ENCODE assay signal across 13 cellular contexts in genomic region chr6:64084201-64084663, GRCh38.
"Had no signal": no experiment of that assay in that cellular context is flagged by ENCODE, and none has a peak within 500 bp of the region (broad histone marks: within the 10 kb centered on the region; RNA-seq: fewer than 3 reads in every experiment).

No MANE protein-coding gene starts in this region.

- H3K9me3 ChIP-seq: tibial nerve had no signal

- H3K27me3 ChIP-seq: heart right ventricle, tibial nerve had no signal

- ATAC-seq: activated CD8-positive, alpha-beta T cell treated with anti-CD3 and anti-CD28 coated beads, Interleukin-2, amount 10 ng/mL, durations not matched to agents 7 days and 5 days; activated naive CD4-positive, alpha-beta T cell treated with anti-CD3 and anti-CD28 coated beads, Interleukin-2, amount 50 U/mL, for 72 hours; heart right ventricle; naive thymus-derived CD8-positive, alpha-beta T cell; stimulated activated naive B cell treated with anti-CD40 and anti-IgM and Interleukin-4, amounts not matched to agents 10 μg/mL and 1 μg/mL and 100 μg/mL, for 72 hours had no signal

- H3K4me3 Mint-ChIP-seq: activated B cell treated with CpG ODN at 0.5 μM for 24 hours; activated CD4-positive, alpha-beta T cell treated with anti-CD3 and anti-CD28 coated beads, Interleukin-2, amount 10 ng/mL, durations not matched to agents 24 days and 14 days; activated CD8-positive, alpha-beta T cell treated with anti-CD3 and anti-CD28 coated beads, Interleukin-2, amount 10 ng/mL, durations not matched to agents 7 days and 5 days; naive thymus-derived CD8-positive, alpha-beta T cell; stimulated activated naive B cell treated with anti-CD40 and anti-IgM and Interleukin-4, amounts not matched to agents 10 μg/mL and 1 μg/mL and 100 μg/mL, for 72 hours had no signal

- H3K4me1 ChIP-seq: heart right ventricle, tibial nerve had no signal

- H3K9me3 Mint-ChIP-seq: activated CD4-positive, alpha-beta T cell treated with anti-CD3 and anti-CD28 coated beads, Interleukin-2, amount 10 ng/mL, durations not matched to agents 24 days and 14 days had no signal

- H3K27ac ChIP-seq: heart right ventricle, tibial nerve had no signal

- H3K4me3 ChIP-seq: heart right ventricle, tibial nerve had no signal

- H3K4me1 Mint-ChIP-seq: activated B cell treated with CpG ODN at 0.5 μM for 24 hours; activated CD4-positive, alpha-beta T cell treated with anti-CD3 and anti-CD28 coated beads, Interleukin-2, amount 10 ng/mL, durations not matched to agents 24 days and 14 days; naive thymus-derived CD8-positive, alpha-beta T cell; stimulated activated naive B cell treated with anti-CD40 and anti-IgM and Interleukin-4, amounts not matched to agents 10 μg/mL and 1 μg/mL and 100 μg/mL, for 72 hours had no signal

- H3K36me3 Mint-ChIP-seq: activated naive CD4-positive, alpha-beta T cell treated with anti-CD3 and anti-CD28 coated beads, Interleukin-2, amount 50 U/mL, for 72 hours; naive thymus-derived CD8-positive, alpha-beta T cell; stimulated activated naive B cell treated with anti-CD40 and anti-IgM and Interleukin-4, amounts not matched to agents 10 μg/mL and 1 μg/mL and 100 μg/mL, for 72 hours had no signal

- H3K27ac Mint-ChIP-seq: activated B cell treated with CpG ODN at 0.5 μM for 24 hours; activated CD4-positive, alpha-beta T cell treated with anti-CD3 and anti-CD28 coated beads, Interleukin-2, amount 10 ng/mL, durations not matched to agents 24 days and 14 days; activated CD8-positive, alpha-beta T cell treated with anti-CD3 and anti-CD28 coated beads, Interleukin-2, amount 10 ng/mL, durations not matched to agents 7 days and 5 days; activated naive CD4-positive, alpha-beta T cell treated with anti-CD3 and anti-CD28 coated beads, Interleukin-2, amount 50 U/mL, for 72 hours; naive thymus-derived CD8-positive, alpha-beta T cell; stimulated activated naive B cell treated with anti-CD40 and anti-IgM and Interleukin-4, amounts not matched to agents 10 μg/mL and 1 μg/mL and 100 μg/mL, for 72 hours had no signal

- DNase-seq: activated B cell treated with CpG ODN at 0.5 μM for 24 hours; activated CD4-positive, alpha-beta T cell treated with anti-CD3 and anti-CD28 coated beads, Interleukin-2, amount 10 ng/mL, durations not matched to agents 24 days and 14 days; activated CD8-positive, alpha-beta memory T cell treated with anti-CD3 and anti-CD28 coated beads, Interleukin-2, amount 50 U/mL, for 4 hours; activated CD8-positive, alpha-beta T cell treated with anti-CD3 and anti-CD28 coated beads, Interleukin-2, amount 10 ng/mL, durations not matched to agents 7 days and 5 days; activated gamma-delta T cell; activated T-cell treated with anti-CD3 and anti-CD28 coated beads, Interleukin-2, amount 50 U/mL, for 48 hours; amniotic stem cell; heart right ventricle; naive thymus-derived CD8-positive, alpha-beta T cell; stimulated activated CD4-positive, alpha-beta T cell treated with anti-CD3 and anti-CD28 coated beads, Interleukin-4, amount 100 ng/mL, for 1 hour; stimulated activated naive B cell treated with anti-CD40 and anti-IgM and Interleukin-4, amounts not matched to agents 10 μg/mL and 1 μg/mL and 100 μg/mL, for 72 hours had no signal

- H3K27me3 Mint-ChIP-seq: activated B cell treated with CpG ODN at 0.5 μM for 24 hours; activated CD4-positive, alpha-beta T cell treated with anti-CD3 and anti-CD28 coated beads, Interleukin-2, amount 10 ng/mL, durations not matched to agents 24 days and 14 days; naive thymus-derived CD8-positive, alpha-beta T cell; stimulated activated naive B cell treated with anti-CD40 and anti-IgM and Interleukin-4, amounts not matched to agents 10 μg/mL and 1 μg/mL and 100 μg/mL, for 72 hours had no signal

- H3K36me3 ChIP-seq: heart right ventricle, tibial nerve had no signal
